16 cellular contexts compared by ENCODE assay signal in the genomic region with DNA sequence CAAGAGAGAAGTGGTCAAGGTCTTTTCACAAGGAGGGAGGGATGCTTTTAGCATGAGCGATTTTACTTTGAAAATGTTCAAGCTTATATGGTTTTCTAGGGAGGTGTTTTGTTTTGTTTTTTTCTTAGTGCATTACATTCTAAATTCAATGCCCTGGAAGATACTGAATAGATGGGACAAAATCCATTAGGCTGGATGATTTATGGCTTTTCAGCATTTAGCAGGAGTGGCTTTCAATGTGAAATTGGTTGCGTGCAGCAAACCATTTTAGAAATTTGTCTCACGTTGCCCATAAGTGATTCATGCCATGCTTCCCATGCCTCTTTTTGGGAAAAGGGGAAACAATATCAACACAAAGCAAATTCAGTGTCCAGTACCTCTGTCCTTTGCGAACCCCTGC.
DNase-seq lines count a peak whose midpoint lies in the region; ATAC-seq, FAIRE-seq and TF ChIP-seq lines count a peak whose summit lies in the region.
"Had no signal": no experiment of that assay in that cellular context is flagged by ENCODE, and none has a peak within 500 bp of the region (broad histone marks: within the 10 kb centered on the region; RNA-seq: fewer than 3 reads in every experiment).

No MANE protein-coding gene starts in this region.

- no peak for TF ChIP-seq CTCF in HepG2 (CRISPR knock-in tag; IDR thresholded peaks at IDR 0.05)
- TF ChIP-seq CTCF in right lobe of liver (IDR thresholded peaks at IDR 0.05): no peak
- TF ChIP-seq CTCF in osteoblast (IDR thresholded peaks at IDR 0.05; ENCODE audit: extremely low read depth, low read depth, low read length): no peak

- H3K9me3 ChIP-seq in HepG2 (ENCODE audit: low read length) (no peaks in the 10 kb centered on the region), right lobe of liver (no peaks in the 10 kb centered on the region), osteoblast (ENCODE audit: low read depth, low read length) (no peaks in the 10 kb centered on the region)

- no peaks in the 10 kb centered on the region for H3K79me2 ChIP-seq in HepG2 (ENCODE audit: insufficient read depth, low read length)
- no peaks in the 10 kb centered on the region for H3K79me2 ChIP-seq in osteoblast (ENCODE audit: insufficient read depth, low read length)

- ATAC-seq in HepG2: no peak
- no peak for ATAC-seq in right lobe of liver
- no peak for ATAC-seq in GM18861 (IDR thresholded peaks at IDR 0.05; ENCODE audit: unreplicated experiment)
- ATAC-seq in GM19035 (IDR thresholded peaks at IDR 0.05; ENCODE audit: unreplicated experiment): no peak
- ATAC-seq: activated naive CD4-positive, alpha-beta T cell treated with anti-CD3 and anti-CD28 coated beads, Interleukin-2, amount 50 U/mL, for 72 hours had no signal

- no peak overlapping the region for H3K27ac ChIP-seq in HepG2 (ENCODE audit: extremely low read length, insufficient read depth, low read length)
- H3K27ac ChIP-seq in right lobe of liver: no peak overlapping the region
- peak overlapping the region; percentile 29 for H3K27ac ChIP-seq in osteoblast (ENCODE audit: low read depth, low read length)
- H3K27ac ChIP-seq: neural progenitor cell had no signal

- no TSS peak for BruUV-seq in HepG2 (replicated peaks; lab: Mats Ljungman, UMichigan)

- CTCF ChIA-PET in HepG2 (lab: Yijun Ruan, JAX; ENCODE audit: low intra/inter-chr PET ratio, low total read pairs): no interaction called here

- no peaks in the 10 kb centered on the region for H3K36me3 ChIP-seq in HepG2 (replicated peaks in 1 of 2; ENCODE audit: control insufficient read depth in 1 of 2, insufficient read depth in 2 of 2, low read length in 2 of 2)
- H3K36me3 ChIP-seq in right lobe of liver: no peaks in the 10 kb centered on the region
- no peaks in the 10 kb centered on the region for H3K36me3 ChIP-seq in osteoblast (ENCODE audit: insufficient read depth, low read length)
- H3K36me3 ChIP-seq: neural progenitor cell had no signal

- H3K4me3 ChIP-seq in HepG2 (replicated peaks in 1 of 3; ENCODE audit: insufficient read depth in 1 of 3, low read depth in 2 of 3, low read length in 3 of 3) (peak overlapping the region in 1 of 3 experiments; percentile 45; a peak in 1 of 6 replicates), right lobe of liver (no peak overlapping the region), osteoblast (ENCODE audit: insufficient read depth, low read length) (no peak overlapping the region)
- H3K4me3 ChIP-seq: neural progenitor cell had no signal

- POLR2A ChIA-PET in HepG2 (lab: Yijun Ruan, JAX): interaction anchor here (1.2 to 2.9 kb wide), 2 partner anchors 11 to 16 kb away, joined by 7 to 34 read pairs; no protein-coding TSS in a partner anchor

- no peak for FAIRE-seq in HepG2 (lab: Jason Lieb, UNC)
- FAIRE-seq: frontal cortex, GM12891 had no signal

- DNase-seq in HepG2 (ENCODE audit: low spot score) (no peak), right lobe of liver (no peak), astrocyte of the hippocampus (ENCODE audit: low read depth, low spot score) (peak; percentile 64), osteoblast (ENCODE audit: insufficient read length, low spot score, missing footprints) (no peak), DMS153 treated with DMSO at 0.1 percent for 48 hours (lab: John Stamatoyannopoulos, UW; ENCODE audit: unreplicated experiment) (no peak), glomerular visceral epithelial cell (ENCODE audit: extremely low spot score) (no peak)
- DNase-seq: activated CD4-positive, alpha-beta T cell treated with anti-CD3 and anti-CD28 coated beads, Interleukin-2, amount 10 ng/mL, durations not matched to agents 24 days and 14 days; HCEC 1CT; immature natural killer cell; stimulated activated CD4-positive, alpha-beta T cell treated with anti-CD3 and anti-CD28 coated beads, Interleukin-4, amount 100 ng/mL, for 4 hours had no signal

- peak overlapping the region; percentile 80 for H3K4me2 ChIP-seq in HepG2 (ENCODE audit: low read depth, low read length)
- no peak overlapping the region for H3K4me2 ChIP-seq in osteoblast (ENCODE audit: insufficient read depth, low read length)

- peaks cover 2 to 21% of the 10 kb centered on the region in 2 experiments; a peak in 2 of 5 replicates for H3K27me3 ChIP-seq in HepG2 (ENCODE audit: control insufficient read depth in 1 of 2, insufficient read depth in 2 of 2, low read length in 2 of 2)
- no peaks in the 10 kb centered on the region for H3K27me3 ChIP-seq in right lobe of liver
- H3K27me3 ChIP-seq in osteoblast (ENCODE audit: insufficient read depth, low read length): peaks cover 15% of the 10 kb centered on the region

- TF ChIP-seq RAD21 in HepG2 (CRISPR knock-in tag; IDR thresholded peaks at IDR 0.05): no peak

- intact Hi-C loops in HepG2 (cut with micrococcal nuclease; ENCODE audit: unreplicated experiment): loop anchor here (5.0 kb wide), 1 partner anchor 41 kb away; no protein-coding TSS in a partner anchor
- intact Hi-C loops in right lobe of liver (cut with DNase I): no loop called here

- TF ChIP-seq POLR2A in HepG2 (IDR thresholded peaks at IDR 0.05; ENCODE audit: insufficient read depth in 1 of 2, low read depth in 2 of 2, low read length in 2 of 2): no peak
- no peak for TF ChIP-seq POLR2A in right lobe of liver (IDR thresholded peaks at IDR 0.05)

- H2AFZ ChIP-seq in HepG2 (ENCODE audit: low read length): no peak overlapping the region
- no peak overlapping the region for H2AFZ ChIP-seq in osteoblast (ENCODE audit: low read length)
- H2AFZ ChIP-seq: neural progenitor cell had no signal

- TF ChIP-seq EP300 in HepG2 (IDR thresholded peaks at IDR 0.05; ENCODE audit: low read depth in 2 of 2, low read length in 2 of 2) (no peak), HepG2 (CRISPR knock-in tag; IDR thresholded peaks at IDR 0.05; ENCODE audit: borderline replicate concordance) (no peak)

- no peak overlapping the region for H3K9ac ChIP-seq in HepG2 (ENCODE audit: insufficient read depth, low read depth, low read length)
- H3K9ac ChIP-seq: neural progenitor cell had no signal

- in situ Hi-C loops in HepG2 (cut with HindIII; ENCODE audit: extremely low pct_ligation_motif_present, low pct_unique_long_range_greater_than_20kb): no loop called here

- WGBS in HepG2 (ENCODE audit: low lambda C conversion rate): 52% methylated on average over 4 of the region's 4 CpGs
- 88% methylated on average over 4 of the region's 4 CpGs for WGBS in right lobe of liver (ENCODE audit: insufficient coverage, low coverage, low lambda C conversion rate, missing lambda C conversion rate)

- H3K4me1 ChIP-seq in HepG2 (ENCODE audit: insufficient read depth, low read length) (peaks cover 25% of the 10 kb centered on the region), right lobe of liver (no peaks in the 10 kb centered on the region), osteoblast (ENCODE audit: insufficient read depth, low read length) (peaks cover 23% of the 10 kb centered on the region)

- H4K20me1 ChIP-seq in HepG2 (ENCODE audit: insufficient read depth, low read length) (no peaks in the 10 kb centered on the region), osteoblast (ENCODE audit: insufficient read depth, low read length) (no peaks in the 10 kb centered on the region)

TF ChIP-seq in HepG2, 621 proteins besides CTCF, POLR2A, EP300 and RAD21 (continues in another document):
- TF ChIP-seq ZNF780A (CRISPR knock-in tag; IDR thresholded peaks at IDR 0.05) (no peak), ZNF788 (CRISPR knock-in tag; IDR thresholded peaks at IDR 0.05; ENCODE audit: borderline replicate concordance) (no peak), MTA3 (CRISPR knock-in tag; IDR thresholded peaks at IDR 0.05) (no peak)
- TF ChIP-seq, protein P1, sequence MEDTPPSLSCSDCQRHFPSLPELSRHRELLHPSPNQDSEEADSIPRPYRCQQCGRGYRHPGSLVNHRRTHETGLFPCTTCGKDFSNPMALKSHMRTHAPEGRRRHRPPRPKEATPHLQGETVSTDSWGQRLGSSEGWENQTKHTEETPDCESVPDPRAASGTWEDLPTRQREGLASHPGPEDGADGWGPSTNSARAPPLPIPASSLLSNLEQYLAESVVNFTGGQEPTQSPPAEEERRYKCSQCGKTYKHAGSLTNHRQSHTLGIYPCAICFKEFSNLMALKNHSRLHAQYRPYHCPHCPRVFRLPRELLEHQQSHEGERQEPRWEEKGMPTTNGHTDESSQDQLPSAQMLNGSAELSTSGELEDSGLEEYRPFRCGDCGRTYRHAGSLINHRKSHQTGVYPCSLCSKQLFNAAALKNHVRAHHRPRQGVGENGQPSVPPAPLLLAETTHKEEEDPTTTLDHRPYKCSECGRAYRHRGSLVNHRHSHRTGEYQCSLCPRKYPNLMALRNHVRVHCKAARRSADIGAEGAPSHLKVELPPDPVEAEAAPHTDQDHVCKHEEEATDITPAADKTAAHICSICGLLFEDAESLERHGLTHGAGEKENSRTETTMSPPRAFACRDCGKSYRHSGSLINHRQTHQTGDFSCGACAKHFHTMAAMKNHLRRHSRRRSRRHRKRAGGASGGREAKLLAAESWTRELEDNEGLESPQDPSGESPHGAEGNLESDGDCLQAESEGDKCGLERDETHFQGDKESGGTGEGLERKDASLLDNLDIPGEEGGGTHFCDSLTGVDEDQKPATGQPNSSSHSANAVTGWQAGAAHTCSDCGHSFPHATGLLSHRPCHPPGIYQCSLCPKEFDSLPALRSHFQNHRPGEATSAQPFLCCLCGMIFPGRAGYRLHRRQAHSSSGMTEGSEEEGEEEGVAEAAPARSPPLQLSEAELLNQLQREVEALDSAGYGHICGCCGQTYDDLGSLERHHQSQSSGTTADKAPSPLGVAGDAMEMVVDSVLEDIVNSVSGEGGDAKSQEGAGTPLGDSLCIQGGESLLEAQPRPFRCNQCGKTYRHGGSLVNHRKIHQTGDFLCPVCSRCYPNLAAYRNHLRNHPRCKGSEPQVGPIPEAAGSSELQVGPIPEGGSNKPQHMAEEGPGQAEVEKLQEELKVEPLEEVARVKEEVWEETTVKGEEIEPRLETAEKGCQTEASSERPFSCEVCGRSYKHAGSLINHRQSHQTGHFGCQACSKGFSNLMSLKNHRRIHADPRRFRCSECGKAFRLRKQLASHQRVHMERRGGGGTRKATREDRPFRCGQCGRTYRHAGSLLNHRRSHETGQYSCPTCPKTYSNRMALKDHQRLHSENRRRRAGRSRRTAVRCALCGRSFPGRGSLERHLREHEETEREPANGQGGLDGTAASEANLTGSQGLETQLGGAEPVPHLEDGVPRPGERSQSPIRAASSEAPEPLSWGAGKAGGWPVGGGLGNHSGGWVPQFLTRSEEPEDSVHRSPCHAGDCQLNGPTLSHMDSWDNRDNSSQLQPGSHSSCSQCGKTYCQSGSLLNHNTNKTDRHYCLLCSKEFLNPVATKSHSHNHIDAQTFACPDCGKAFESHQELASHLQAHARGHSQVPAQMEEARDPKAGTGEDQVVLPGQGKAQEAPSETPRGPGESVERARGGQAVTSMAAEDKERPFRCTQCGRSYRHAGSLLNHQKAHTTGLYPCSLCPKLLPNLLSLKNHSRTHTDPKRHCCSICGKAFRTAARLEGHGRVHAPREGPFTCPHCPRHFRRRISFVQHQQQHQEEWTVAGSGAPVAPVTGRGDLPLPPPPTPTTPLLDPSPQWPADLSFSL (CRISPR knock-in tag; IDR thresholded peaks at IDR 0.05): no peak
